Comparison of ENCODE assay signal across 2 cellular contexts in genomic region chr1:244010191-244010590, GRCh38.
TF ChIP-seq lines count a peak whose summit lies in the region.

No MANE protein-coding gene starts in this region.

TF ChIP-seq in SK-N-SH treated with all-trans-retinoic acid at 6 μM for 48 hours, 23 proteins besides CTCF, POLR2A, EP300 and RAD21 (continued from another document):
- TF ChIP-seq POU6F1 (CRISPR knock-in tag; IDR thresholded peaks at IDR 0.05; ENCODE audit: borderline replicate concordance, low read depth) (no peak), ISL1 (CRISPR knock-in tag; IDR thresholded peaks at IDR 0.05) (no peak), SNAI2 (CRISPR knock-in tag; IDR thresholded peaks at IDR 0.05) (no peak), ZFP30 (CRISPR knock-in tag; IDR thresholded peaks at IDR 0.05) (no peak), OSR1 (CRISPR knock-in tag; IDR thresholded peaks at IDR 0.05) (no peak), CSDC2 (CRISPR knock-in tag; IDR thresholded peaks at IDR 0.05) (no peak), GLIS3 (CRISPR knock-in tag; IDR thresholded peaks at IDR 0.05) (no peak), PATZ1 (CRISPR knock-in tag; IDR thresholded peaks at IDR 0.05; ENCODE audit: borderline replicate concordance) (no peak), BACH2 (CRISPR knock-in tag; IDR thresholded peaks at IDR 0.05; ENCODE audit: borderline replicate concordance) (no peak), CSRNP3 (CRISPR knock-in tag; IDR thresholded peaks at IDR 0.05) (no peak)
- TF ChIP-seq, protein P1, sequence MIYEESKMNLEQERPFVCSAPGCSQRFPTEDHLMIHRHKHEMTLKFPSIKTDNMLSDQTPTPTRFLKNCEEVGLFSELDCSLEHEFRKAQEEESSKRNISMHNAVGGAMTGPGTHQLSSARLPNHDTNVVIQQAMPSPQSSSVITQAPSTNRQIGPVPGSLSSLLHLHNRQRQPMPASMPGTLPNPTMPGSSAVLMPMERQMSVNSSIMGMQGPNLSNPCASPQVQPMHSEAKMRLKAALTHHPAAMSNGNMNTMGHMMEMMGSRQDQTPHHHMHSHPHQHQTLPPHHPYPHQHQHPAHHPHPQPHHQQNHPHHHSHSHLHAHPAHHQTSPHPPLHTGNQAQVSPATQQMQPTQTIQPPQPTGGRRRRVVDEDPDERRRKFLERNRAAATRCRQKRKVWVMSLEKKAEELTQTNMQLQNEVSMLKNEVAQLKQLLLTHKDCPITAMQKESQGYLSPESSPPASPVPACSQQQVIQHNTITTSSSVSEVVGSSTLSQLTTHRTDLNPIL (CRISPR knock-in tag; IDR thresholded peaks at IDR 0.05; ENCODE audit: low read depth) = no peak
TF ChIP-seq in SK-N-SH treated with all-trans-retinoic acid at 6 μM for 48 hours: peak in this region for 0.

TF ChIP-seq in H1, 55 proteins besides CTCF, POLR2A, EP300 and RAD21 (continued from another document):
- TF ChIP-seq GTF2F1 (IDR thresholded peaks at IDR 0.05; ENCODE audit: borderline replicate concordance, low read depth, low read length) (no peak), CHD1 (IDR thresholded peaks at IDR 0.05; ENCODE audit: low read depth, low read length) (no peak), ZNF274 (IDR thresholded peaks at IDR 0.05; ENCODE audit: borderline replicate concordance, extremely low read depth, low read length) (no peak), BRCA1 (IDR thresholded peaks at IDR 0.05; ENCODE audit: low read depth, low read length) (no peak), SAP30 (IDR thresholded peaks at IDR 0.05; ENCODE audit: insufficient read depth, insufficient replicate concordance, low read length) (no peak), BCL11A (IDR thresholded peaks at IDR 0.05; ENCODE audit: low read depth in 2 of 2, low read length in 2 of 2) (no peak), TCF12 (IDR thresholded peaks at IDR 0.05; ENCODE audit: low read depth, low read length) (no peak), USF2 (IDR thresholded peaks at IDR 0.05; ENCODE audit: low read length) (no peak), SUZ12 (IDR thresholded peaks at IDR 0.05; ENCODE audit: low read length) (no peak), MAX (IDR thresholded peaks at IDR 0.05) (no peak)
TF ChIP-seq in H1: peak in this region for 0.
